Comparison of ENCODE assay signal across 8 cellular contexts in the genomic region with DNA sequence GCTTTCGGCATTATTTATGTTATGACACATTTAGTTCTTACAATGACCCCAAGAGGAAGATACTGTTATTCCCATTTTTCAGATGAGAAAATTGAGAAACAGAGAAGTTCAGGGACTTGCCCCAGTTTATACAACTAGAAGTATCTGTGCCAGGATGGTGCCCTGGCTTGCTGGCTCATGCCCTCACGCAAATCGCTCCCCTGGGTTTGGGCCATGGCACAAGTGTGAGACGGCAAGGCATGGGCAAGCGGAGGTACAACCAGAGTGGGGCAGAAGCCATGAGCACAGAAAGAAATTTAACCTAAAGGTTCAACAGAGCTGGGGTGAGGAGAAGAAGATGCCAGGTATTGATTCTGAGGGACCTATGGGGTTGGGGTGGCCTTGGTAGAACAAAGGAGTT.
"Had no signal": no experiment of that assay in that cellular context is flagged by ENCODE, and none has a peak within 500 bp of the region (broad histone marks: within the 10 kb centered on the region; RNA-seq: fewer than 3 reads in every experiment).

No MANE protein-coding gene starts in this region.

- FAIRE-seq: HepG2, HTR-8/SVneo, K562 had no signal

- H3K9ac ChIP-seq: KMS-11 had no signal

- H3K27ac ChIP-seq: HL-60, KMS-11 had no signal

- H3K4me2 ChIP-seq: KMS-11 had no signal

- H3K4me3 ChIP-seq: K562 had no signal

- DNase-seq: IMR-90, KBM-7, KG1 had no signal
